In genomic region chr6:103672169-103672568, GRCh38 we compare ENCODE assay signal across 12 cellular contexts.
DNase-seq lines count a peak whose midpoint lies in the region; ATAC-seq, FAIRE-seq and TF ChIP-seq lines count a peak whose summit lies in the region.
"Had no signal": no experiment of that assay in that cellular context is flagged by ENCODE, and none has a peak within 500 bp of the region (broad histone marks: within the 10 kb centered on the region; RNA-seq: fewer than 3 reads in every experiment).

No MANE protein-coding gene starts in this region.

- DNase-seq in SKM-1 treated with dmso at 0.1 percent for 144 hours (lab: John Stamatoyannopoulos, UW; ENCODE audit: unreplicated experiment) = peak; percentile 15
- DNase-seq in SKM-1 (lab: John Stamatoyannopoulos, UW; ENCODE audit: unreplicated experiment) = no peak
- DNase-seq in OCI-LY7 (ENCODE audit: low spot score) = no peak
- peak; percentile 4 for DNase-seq in dermis blood vessel endothelial cell
- DNase-seq in urothelium cell line (ENCODE audit: low spot score) = peak; percentile 1
- no peak for DNase-seq in NK-92 (lab: John Stamatoyannopoulos, UW; ENCODE audit: unreplicated experiment)
- no peak for DNase-seq in stimulated activated CD4-positive, alpha-beta T cell treated with anti-CD3 and anti-CD28 coated beads, Interleukin-4, amount 100 ng/mL, for 4 hours
- DNase-seq: NCI-H1694; stimulated activated CD8-positive, alpha-beta memory T cell treated with anti-CD3 and anti-CD28 coated beads, Interleukin-4, amount 100 ng/mL, for 48 hours had no signal

- intact Hi-C loops in OCI-LY7 (cut with micrococcal nuclease; ENCODE audit: unreplicated experiment) = no loop called here

- no peak for ATAC-seq in GM19397 (IDR thresholded peaks at IDR 0.05; ENCODE audit: unreplicated experiment)

- H3K9me2 ChIP-seq in OCI-LY7 (ENCODE audit: insufficient read depth, low read length) = no peaks in the 10 kb centered on the region

- TF ChIP-seq CTCF in OCI-LY7 (conservative IDR thresholded peaks at IDR 0.05; ENCODE audit: low read length) = peak; percentile 44

- no peaks in the 10 kb centered on the region for H3K9me3 ChIP-seq in OCI-LY7 (ENCODE audit: low read length)
- H3K9me3 ChIP-seq: SJCRH30 had no signal

- H3K4me2 ChIP-seq in OCI-LY7 (ENCODE audit: low read length) = no peak overlapping the region

- FAIRE-seq in urothelium cell line (lab: Jason Lieb, UNC) = no peak
- FAIRE-seq: GM19239 had no signal

- POLR2A ChIA-PET in OCI-LY7 (lab: Charles Lee) = no interaction called here

- no peak overlapping the region for H2AFZ ChIP-seq in OCI-LY7 (ENCODE audit: low read length)

- no TSS peak for BruUV-seq in OCI-LY7 (replicated peaks; lab: Mats Ljungman, UMichigan)

- H3K79me2 ChIP-seq in OCI-LY7 (ENCODE audit: insufficient read depth, low read depth, low read length) = no peaks in the 10 kb centered on the region

- no peak overlapping the region for H3K27ac ChIP-seq in OCI-LY7 (ENCODE audit: low read depth, low read length, poor library complexity, severe bottlenecking)
- H3K27ac ChIP-seq: SJCRH30 had no signal

- H3K4me1 ChIP-seq in OCI-LY7 (ENCODE audit: insufficient read depth, low read length, poor library complexity, severe bottlenecking) = no peaks in the 10 kb centered on the region
- H3K4me1 ChIP-seq: SJCRH30 had no signal

- no peak overlapping the region for H3K4me3 ChIP-seq in OCI-LY7 (ENCODE audit: low read depth, low read length, poor library complexity, severe bottlenecking)
- H3K4me3 ChIP-seq: SJCRH30 had no signal

- CTCF ChIA-PET in OCI-LY7 (lab: Charles Lee; ENCODE audit: unreplicated experiment) = no interaction called here

- no peaks in the 10 kb centered on the region for H3K36me3 ChIP-seq in OCI-LY7 (ENCODE audit: insufficient read depth, low read length)
- H3K36me3 ChIP-seq: SJCRH30 had no signal

- H4K20me1 ChIP-seq in OCI-LY7 (ENCODE audit: insufficient read depth, low read length) = no peaks in the 10 kb centered on the region

Comparison
In these comparisons a context has a peak if more than half of its experiments do, and no peak if none do; other contexts are left out.
1. DNase-seq: peak in SKM-1 treated with dmso at 0.1 percent for 144 hours (single experiment), dermis blood vessel endothelial cell (single experiment) and urothelium cell line (single experiment); none in SKM-1 (single experiment), OCI-LY7 (single experiment), NK-92 (single experiment) and stimulated activated CD4-positive, alpha-beta T cell treated with anti-CD3 and anti-CD28 coated beads, Interleukin-4, amount 100 ng/mL, for 4 hours (0 of 2).